In the genomic region with DNA sequence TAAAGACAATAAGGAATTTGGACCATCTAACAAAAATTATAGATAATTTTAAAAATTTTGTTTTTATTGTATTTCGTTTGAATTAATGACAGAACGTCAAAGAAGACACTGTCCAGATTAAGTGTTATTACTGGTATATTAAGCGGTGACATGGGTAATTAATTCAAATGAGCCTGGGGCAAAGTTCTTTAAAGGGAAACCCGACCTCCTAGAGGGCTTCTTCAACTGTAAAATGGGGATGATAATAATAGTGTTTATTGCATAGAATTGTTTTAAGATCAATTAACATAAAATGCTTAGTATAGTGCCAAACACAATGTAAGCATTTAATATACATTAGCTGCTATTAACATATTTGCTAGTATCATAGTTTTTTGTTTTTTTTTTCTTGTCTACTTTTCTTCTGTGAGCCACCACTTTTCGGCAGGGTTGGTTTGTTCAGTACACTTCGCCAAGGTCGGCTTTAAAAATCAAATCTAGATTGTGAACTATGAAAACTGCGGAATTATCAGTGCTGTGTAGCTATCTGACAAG, we compare ENCODE assay signal across 8 cellular contexts. TPM values are rescaled to one million over a fixed set of nuclear protein-coding genes. Genes with fewer than 3 reads are reported as not detected.
DNase-seq lines count a peak whose midpoint lies in the region; ATAC-seq and TF ChIP-seq lines count a peak whose summit lies in the region.

No MANE protein-coding gene starts in this region.

- TF ChIP-seq CTCF in DOHH2 (IDR thresholded peaks at IDR 0.05; ENCODE audit: low read depth, low read length, poor library complexity, severe bottlenecking), result no peak
- TF ChIP-seq CTCF in tibial nerve (IDR thresholded peaks at IDR 0.05), result no peak

- peaks cover 45% of the 10 kb centered on the region for H3K79me2 ChIP-seq in DOHH2 (ENCODE audit: control insufficient read depth, low read length)

- peaks cover 7% of the 10 kb centered on the region for H3K27me3 Mint-ChIP-seq in activated T-helper 2 cell treated with anti-CD3 and anti-CD28 coated beads, Interferon-gamma antibody, Interleukin-2, Interleukin-4, amounts not matched to agents 10 μg/mL and 5 μg/mL and 100 μg/mL, durations not matched to agents 14 hours and 24 hours and 36 hours (ENCODE audit: low read depth)

- H3K36me3 ChIP-seq in DOHH2 (ENCODE audit: control insufficient read depth, low read length) (peaks cover 17% of the 10 kb centered on the region), HUES6 (ENCODE audit: control insufficient read depth, insufficient read depth, low read length) (no peaks in the 10 kb centered on the region), tibial nerve (no peaks in the 10 kb centered on the region)

- H3K9me3 ChIP-seq in DOHH2 (ENCODE audit: control insufficient read depth, insufficient read depth, low read length) (no peaks in the 10 kb centered on the region), HUES6 (ENCODE audit: control insufficient read depth, insufficient read depth, low read depth, low read length) (no peaks in the 10 kb centered on the region), tibial nerve (no peaks in the 10 kb centered on the region)

- H3K4me2 ChIP-seq in DOHH2 (ENCODE audit: low read length), result peak overlapping the region; percentile 69

- peak overlapping the region; percentile 85 for H3K27ac ChIP-seq in DOHH2 (ENCODE audit: low read depth, low read length)
- 0 out of 2 replicates have a peak overlapping the region, but pooled peaks have one; percentile 14 for H3K27ac ChIP-seq in HUES6 (ENCODE audit: low read depth, low read length)
- H3K27ac ChIP-seq in layer of hippocampus (ENCODE audit: low read depth, low read length), result peak overlapping the region; percentile 63
- H3K27ac ChIP-seq in tibial nerve, result peak overlapping the region; percentile 89 to 95 (median 92)

- no peaks in the 10 kb centered on the region for H3K9me2 ChIP-seq in DOHH2 (replicated peaks; ENCODE audit: control insufficient read depth, low read length)

- ATAC-seq in GM21529 (IDR thresholded peaks at IDR 0.05; ENCODE audit: unreplicated experiment) (no peak), GM19351 (IDR thresholded peaks at IDR 0.05; ENCODE audit: unreplicated experiment) (no peak), GM18502 (IDR thresholded peaks at IDR 0.05; ENCODE audit: poor library complexity, unreplicated experiment) (no peak)

- intact Hi-C loops in activated T-helper 2 cell treated with anti-CD3 and anti-CD28 coated beads, Interferon-gamma antibody, Interleukin-2, Interleukin-4, amounts not matched to agents 10 μg/mL and 5 μg/mL and 100 μg/mL, durations not matched to agents 14 hours and 24 hours and 36 hours (cut with micrococcal nuclease), result loop anchor here (2.0 to 5.0 kb wide), 3 partner anchors 178 to 313 kb away; a partner anchor contains a TSS

- no peak for DNase-seq in activated T-helper 2 cell treated with anti-CD3 and anti-CD28 coated beads, Interferon-gamma antibody, Interleukin-2, Interleukin-4, amounts not matched to agents 10 μg/mL and 5 μg/mL and 100 μg/mL, durations not matched to agents 14 hours and 24 hours and 36 hours (ENCODE audit: low spot score)
- no peak for DNase-seq in tibial nerve (ENCODE audit: low spot score in 2 of 2)

- peaks cover 24% of the 10 kb centered on the region for H3K4me1 Mint-ChIP-seq in activated T-helper 2 cell treated with anti-CD3 and anti-CD28 coated beads, Interferon-gamma antibody, Interleukin-2, Interleukin-4, amounts not matched to agents 10 μg/mL and 5 μg/mL and 100 μg/mL, durations not matched to agents 14 hours and 24 hours and 36 hours (ENCODE audit: low read depth)

- WGBS in tibial nerve, 2 donors, result 19 to 22% methylated on average over 8 of the region's 8 CpGs

- H3K4me3 Mint-ChIP-seq in activated T-helper 2 cell treated with anti-CD3 and anti-CD28 coated beads, Interferon-gamma antibody, Interleukin-2, Interleukin-4, amounts not matched to agents 10 μg/mL and 5 μg/mL and 100 μg/mL, durations not matched to agents 14 hours and 24 hours and 36 hours (ENCODE audit: low read depth), result peak overlapping the region; percentile 95

- H4K20me1 ChIP-seq in DOHH2 (ENCODE audit: control insufficient read depth, insufficient read depth, low read depth, low read length), result 0 out of 2 replicates have a peak, but pooled peaks cover 4% of the 10 kb centered on the region

- peak overlapping the region; percentile 92 for H3K27ac Mint-ChIP-seq in activated T-helper 2 cell treated with anti-CD3 and anti-CD28 coated beads, Interferon-gamma antibody, Interleukin-2, Interleukin-4, amounts not matched to agents 10 μg/mL and 5 μg/mL and 100 μg/mL, durations not matched to agents 14 hours and 24 hours and 36 hours

- H3K36me3 Mint-ChIP-seq in activated T-helper 2 cell treated with anti-CD3 and anti-CD28 coated beads, Interferon-gamma antibody, Interleukin-2, Interleukin-4, amounts not matched to agents 10 μg/mL and 5 μg/mL and 100 μg/mL, durations not matched to agents 14 hours and 24 hours and 36 hours (ENCODE audit: low read depth), result peaks cover 32% of the 10 kb centered on the region

- H3K9ac ChIP-seq in HUES6 (ENCODE audit: low read length), result peak overlapping the region; percentile 65

- H3F3A ChIP-seq in DOHH2 (ENCODE audit: control insufficient read depth, insufficient read depth), result no peaks in the 10 kb centered on the region; the same call in 1 of the 2 replicates

- no peak for TF ChIP-seq POLR2A in tibial nerve (IDR thresholded peaks at IDR 0.05)

- H3K4me1 ChIP-seq in DOHH2 (ENCODE audit: control insufficient read depth, low read length), result peaks cover 21% of the 10 kb centered on the region
- H3K4me1 ChIP-seq in HUES6 (ENCODE audit: control insufficient read depth, insufficient read depth, low read length), result 0 out of 2 replicates have a peak, but pooled peaks cover 7% of the 10 kb centered on the region
- H3K4me1 ChIP-seq in tibial nerve, result peaks cover 0 to 25% (median 7%) of the 10 kb centered on the region in 4 donors

- H3K27me3 ChIP-seq in DOHH2 (ENCODE audit: control insufficient read depth, low read length) (no peaks in the 10 kb centered on the region), HUES6 (ENCODE audit: control insufficient read depth, insufficient read depth, low read length) (no peaks in the 10 kb centered on the region), layer of hippocampus (ENCODE audit: control insufficient read depth, insufficient read depth, low read length) (no peaks in the 10 kb centered on the region), tibial nerve (no peaks in the 10 kb centered on the region)

- no peak for TF ChIP-seq EP300 in tibial nerve (IDR thresholded peaks at IDR 0.05)

- no peaks in the 10 kb centered on the region for H3K9me3 Mint-ChIP-seq in activated T-helper 2 cell treated with anti-CD3 and anti-CD28 coated beads, Interferon-gamma antibody, Interleukin-2, Interleukin-4, amounts not matched to agents 10 μg/mL and 5 μg/mL and 100 μg/mL, durations not matched to agents 14 hours and 24 hours and 36 hours

- H3K4me3 ChIP-seq in DOHH2 (ENCODE audit: low read length) (peak overlapping the region; percentile 96), HUES6 (ENCODE audit: low read depth, low read length) (peak overlapping the region; percentile 89), tibial nerve (peak overlapping the region; percentile 53 to 90 (median 80))

RNA-seq across cellular contexts. Expression of a gene that starts 0.5 kb away (rescaled TPM):
- total RNA-seq in activated T-helper 2 cell treated with anti-CD3 and anti-CD28 coated beads, Interferon-gamma antibody, Interleukin-2, Interleukin-4, amounts not matched to agents 10 μg/mL and 5 μg/mL and 100 μg/mL, durations not matched to agents 14 hours and 24 hours and 36 hours, result 99.4 and 102 TPM in 2 replicates
- total RNA-seq in tibial nerve, result 10 to 100 TPM; 35.7 to 72.6 (median 43.4) TPM

RNA-seq across cellular contexts. Expression of a gene that starts 3.8 kb away (rescaled TPM):
- total RNA-seq in activated T-helper 2 cell treated with anti-CD3 and anti-CD28 coated beads, Interferon-gamma antibody, Interleukin-2, Interleukin-4, amounts not matched to agents 10 μg/mL and 5 μg/mL and 100 μg/mL, durations not matched to agents 14 hours and 24 hours and 36 hours, result 0.02 TPM in 1 of 2 replicates, not detected in the other
- not detected for total RNA-seq in tibial nerve

Comparison
In these comparisons a context has a peak if more than half of its experiments do, and no peak if none do; other contexts are left out.
1. H3K27ac ChIP-seq: peak in every context shown above with its lines; median percentile 92 in tibial nerve; 85 in DOHH2; 63 in layer of hippocampus; 14 in HUES6.